10 cellular contexts compared by ENCODE assay signal in genomic region chr5:17248999-17249634, GRCh38. TPM values are rescaled to one million over a fixed set of nuclear protein-coding genes. Genes with fewer than 3 reads are reported as not detected.
DNase-seq lines count a peak whose midpoint lies in the region; ATAC-seq and TF ChIP-seq lines count a peak whose summit lies in the region.
"Had no signal": no experiment of that assay in that cellular context is flagged by ENCODE, and none has a peak within 500 bp of the region (broad histone marks: within the 10 kb centered on the region; RNA-seq: fewer than 3 reads in every experiment).

No MANE protein-coding gene starts in this region.

- no peaks in the 10 kb centered on the region for H3K36me3 ChIP-seq in mucosa of descending colon (ENCODE audit: low read depth)

- intact Hi-C loops in mucosa of descending colon (cut with DNase I, micrococcal nuclease): no loop called here

- H3K4me3 ChIP-seq in NB4 (ENCODE audit: low read depth, low read length) (no peak overlapping the region), mucosa of descending colon (no peak overlapping the region), coronary artery (no peak overlapping the region)

- H3K9me3 ChIP-seq in mucosa of descending colon: no peaks in the 10 kb centered on the region

- DNase-seq in AG20443 (ENCODE audit: low spot score): peak; percentile 94
- DNase-seq in NB4 (ENCODE audit: low read depth): peak; percentile 80
- DNase-seq in dedifferentiated amniotic fluid mesenchymal stem cell (ENCODE audit: extremely low spot score): peak; percentile 96
- no peak for DNase-seq in mucosa of descending colon
- no peak for DNase-seq in coronary artery (ENCODE audit: low spot score)
- DNase-seq in erythroblast (lab: John Stamatoyannopoulos, UW): no peak
- no peak for DNase-seq in cerebellum (ENCODE audit: low spot score)
- DNase-seq in activated CD4-positive, alpha-beta T cell treated with anti-CD3 and anti-CD28 coated beads for 4 hours: no peak
- DNase-seq: left colon had no signal

- TF ChIP-seq CTCF in NB4 (IDR thresholded peaks at IDR 0.05; ENCODE audit: low read depth, low read length) (no peak), mucosa of descending colon (IDR thresholded peaks at IDR 0.05) (no peak), coronary artery (IDR thresholded peaks at IDR 0.05) (no peak)

- H3K27ac ChIP-seq in coronary artery: peak overlapping the region in 1 of 2 donors; percentile 38

- H3K4me1 ChIP-seq in mucosa of descending colon (ENCODE audit: low read depth): no peaks in the 10 kb centered on the region

- peak; percentile 44 for ATAC-seq in mucosa of descending colon
- ATAC-seq: activated naive CD4-positive, alpha-beta T cell treated with anti-CD3 and anti-CD28 coated beads, Interleukin-2, amount 50 U/mL, for 72 hours; left colon had no signal

- TF ChIP-seq POLR2A in NB4 (IDR thresholded peaks at IDR 0.05; ENCODE audit: extremely low read depth, insufficient read length) (no peak), erythroblast (IDR thresholded peaks at IDR 0.05; ENCODE audit: low read length) (no peak)

RNA-seq across cellular contexts. Expression of gene BASP1, which starts 31.7 kb away (rescaled TPM):
- total RNA-seq in mucosa of descending colon: 10 to 100 TPM in 1 of 3 donors, 1 to 10 TPM in 2; 3.6 to 10.6 (median 8.6) TPM
- total RNA-seq in cerebellum: 210 TPM

Comparison
In these comparisons a context has a peak if more than half of its experiments do, and no peak if none do; other contexts are left out.
1. DNase-seq: peak in AG20443 (single experiment), NB4 (single experiment) and dedifferentiated amniotic fluid mesenchymal stem cell (single experiment); none in mucosa of descending colon (0 of 3), coronary artery (single experiment), erythroblast (0 of 2), cerebellum (single experiment) and activated CD4-positive, alpha-beta T cell treated with anti-CD3 and anti-CD28 coated beads for 4 hours (0 of 2).
2. RNA of gene BASP1, which starts 31.7 kb away (total RNA-seq): 210 TPM in cerebellum (single experiment); 3.6 to 10.6 TPM in mucosa of descending colon; every median in the first group is over 10 times any median in the second.